Comparison of ENCODE assay signal across 8 cellular contexts in genomic region chr2:240568678-240569522, GRCh38. TPM values are rescaled to one million over a fixed set of nuclear protein-coding genes. Genes with fewer than 3 reads are reported as not detected.
DNase-seq lines count a peak whose midpoint lies in the region; ATAC-seq and TF ChIP-seq lines count a peak whose summit lies in the region.

No MANE protein-coding gene starts in this region.

- peaks cover 19 to 22% of the 10 kb centered on the region in 2 donors for H3K36me3 Mint-ChIP-seq in activated naive CD4-positive, alpha-beta T cell treated with anti-CD3 and anti-CD28 coated beads, Interleukin-2, amount 50 U/mL, for 72 hours

- H3K79me2 ChIP-seq in OCI-LY1 (ENCODE audit: insufficient read depth, low read length) = no peaks in the 10 kb centered on the region

- peaks cover 52% of the 10 kb centered on the region for H3K4me1 ChIP-seq in OCI-LY1 (ENCODE audit: insufficient read depth, low read length, severe bottlenecking)
- peaks cover 64 to 72% of the 10 kb centered on the region in 2 experiments for H3K4me1 ChIP-seq in neutrophil (ENCODE audit: control insufficient read depth in 1 of 2, insufficient read depth in 1 of 2, low read depth in 1 of 2, low read length in 1 of 2)

- H3K4me3 ChIP-seq in OCI-LY1 (ENCODE audit: low read depth, low read length, poor library complexity, severe bottlenecking) (peak overlapping the region; percentile 94), neutrophil (ENCODE audit: low read depth in 1 of 2, low read length in 1 of 2) (peak overlapping the region; percentile 65 to 75)

- peak overlapping the region; percentile 47 to 65 for H3K27ac Mint-ChIP-seq in activated naive CD4-positive, alpha-beta T cell treated with anti-CD3 and anti-CD28 coated beads, Interleukin-2, amount 50 U/mL, for 72 hours

- TF ChIP-seq CTCF in OCI-LY1 (IDR thresholded peaks at IDR 0.05; ENCODE audit: low read length) (no peak), neutrophil (IDR thresholded peaks at IDR 0.05) (no peak)

- no peaks in the 10 kb centered on the region for H4K20me1 ChIP-seq in OCI-LY1 (ENCODE audit: insufficient read depth, low read length)

- H3K9me3 ChIP-seq in OCI-LY1 (ENCODE audit: low read length) (no peaks in the 10 kb centered on the region), neutrophil (no peaks in the 10 kb centered on the region)

- no peaks in the 10 kb centered on the region for H3K9me2 ChIP-seq in OCI-LY1 (ENCODE audit: low read depth, low read length)

- H3K4me2 ChIP-seq in OCI-LY1 (ENCODE audit: low read length) = peak overlapping the region; percentile 88

- H3K36me3 ChIP-seq in OCI-LY1 (ENCODE audit: insufficient read depth, low read length) (no peaks in the 10 kb centered on the region; the same call in 1 of the 2 replicates), neutrophil (peaks cover 36% of the 10 kb centered on the region)

- intact Hi-C loops in Right ventricle myocardium inferior (cut with DNase I) = loop anchor here (1.0 kb wide), 1 partner anchor 17 kb away; the partner anchor contains the start of gene CAPN10

- no peak overlapping the region for H2AFZ ChIP-seq in OCI-LY1 (ENCODE audit: low read length)

- H3F3A ChIP-seq in OCI-LY1 (ENCODE audit: insufficient read depth, low read length) = no peaks in the 10 kb centered on the region

- H3K9ac ChIP-seq in OCI-LY1 (ENCODE audit: low read length) = peak overlapping the region; percentile 87

- ATAC-seq in HG03064 (IDR thresholded peaks at IDR 0.05; ENCODE audit: low read depth, unreplicated experiment) (peak; percentile 10), Right ventricle myocardium inferior (peak; percentile 10)
- peak in 1 of 2 donors; percentile 1 for ATAC-seq in activated naive CD4-positive, alpha-beta T cell treated with anti-CD3 and anti-CD28 coated beads, Interleukin-2, amount 50 U/mL, for 72 hours

- DNase-seq in stimulated activated CD4-positive, alpha-beta T cell treated with anti-CD3 and anti-CD28 coated beads, Interleukin-12 subunit alpha, Interleukin-12 subunit beta, amount 100 ng/mL, for 4 hours = peak; percentile 49
- no peak for DNase-seq in stimulated activated CD4-positive, alpha-beta T cell treated with anti-CD3 and anti-CD28 coated beads, Interleukin-2, amount 100 ng/mL, for 48 hours
- DNase-seq in activated naive CD4-positive, alpha-beta T cell treated with anti-CD3 and anti-CD28 coated beads, Interleukin-2, amount 50 U/mL, for 72 hours (ENCODE audit: low spot score in 2 of 2) = peak in 1 of 2 donors; percentile 38
- DNase-seq in Right ventricle myocardium inferior (ENCODE audit: missing footprints) (peak; percentile 88), NCI-H128 (lab: John Stamatoyannopoulos, UW; ENCODE audit: unreplicated experiment) (no peak)

- H3K27ac ChIP-seq in OCI-LY1 (ENCODE audit: low read depth, low read length, poor library complexity, severe bottlenecking) (peak overlapping the region; percentile 13), neutrophil (peak overlapping the region; percentile 90)

- H3K27me3 ChIP-seq in OCI-LY1 (ENCODE audit: insufficient read depth, low read length) (no peaks in the 10 kb centered on the region), neutrophil (no peaks in the 10 kb centered on the region)

- no peaks in the 10 kb centered on the region for H3K9me3 Mint-ChIP-seq in activated naive CD4-positive, alpha-beta T cell treated with anti-CD3 and anti-CD28 coated beads, Interleukin-2, amount 50 U/mL, for 72 hours

RNA-seq across cellular contexts. Expression of gene RNPEPL1, which starts 0.6 kb away (rescaled TPM):
- total RNA-seq in activated naive CD4-positive, alpha-beta T cell treated with anti-CD3 and anti-CD28 coated beads, Interleukin-2, amount 50 U/mL, for 72 hours = 10 to 100 TPM; 22.6 to 51.2 TPM
- 98.4 TPM for total RNA-seq in Right ventricle myocardium inferior

RNA-seq across cellular contexts. Expression of gene DUSP28, which starts 8.7 kb away (rescaled TPM):
- total RNA-seq in activated naive CD4-positive, alpha-beta T cell treated with anti-CD3 and anti-CD28 coated beads, Interleukin-2, amount 50 U/mL, for 72 hours = 1 to 10 TPM; 3.8 to 5.4 TPM
- 14.4 TPM for total RNA-seq in Right ventricle myocardium inferior

RNA-seq across cellular contexts. Expression of gene ANKMY1, which starts 11.1 kb away (rescaled TPM):
- total RNA-seq in activated naive CD4-positive, alpha-beta T cell treated with anti-CD3 and anti-CD28 coated beads, Interleukin-2, amount 50 U/mL, for 72 hours = 10 to 100 TPM; 15.4 to 22.1 TPM
- 5.9 TPM for total RNA-seq in Right ventricle myocardium inferior

RNA-seq across cellular contexts. Expression of gene CAPN10, which starts 17.6 kb away (rescaled TPM):
- total RNA-seq in activated naive CD4-positive, alpha-beta T cell treated with anti-CD3 and anti-CD28 coated beads, Interleukin-2, amount 50 U/mL, for 72 hours = 10 to 100 TPM; 28.9 to 39.0 TPM
- total RNA-seq in Right ventricle myocardium inferior = 51.8 TPM

RNA-seq across cellular contexts. Expression of gene GPR35, which starts 56.4 kb away (rescaled TPM):
- total RNA-seq in activated naive CD4-positive, alpha-beta T cell treated with anti-CD3 and anti-CD28 coated beads, Interleukin-2, amount 50 U/mL, for 72 hours = 1 to 10 TPM; 1.5 to 7.9 TPM
- total RNA-seq in Right ventricle myocardium inferior = 2.2 TPM

Comparison
In these comparisons a context has a peak if more than half of its experiments do, and no peak if none do; other contexts are left out.
1. DNase-seq: peak in stimulated activated CD4-positive, alpha-beta T cell treated with anti-CD3 and anti-CD28 coated beads, Interleukin-12 subunit alpha, Interleukin-12 subunit beta, amount 100 ng/mL, for 4 hours (single experiment) and Right ventricle myocardium inferior (single experiment); none in stimulated activated CD4-positive, alpha-beta T cell treated with anti-CD3 and anti-CD28 coated beads, Interleukin-2, amount 100 ng/mL, for 48 hours (0 of 2) and NCI-H128 (single experiment).